Comparison of ENCODE assay signal across 7 cellular contexts in the genomic region with DNA sequence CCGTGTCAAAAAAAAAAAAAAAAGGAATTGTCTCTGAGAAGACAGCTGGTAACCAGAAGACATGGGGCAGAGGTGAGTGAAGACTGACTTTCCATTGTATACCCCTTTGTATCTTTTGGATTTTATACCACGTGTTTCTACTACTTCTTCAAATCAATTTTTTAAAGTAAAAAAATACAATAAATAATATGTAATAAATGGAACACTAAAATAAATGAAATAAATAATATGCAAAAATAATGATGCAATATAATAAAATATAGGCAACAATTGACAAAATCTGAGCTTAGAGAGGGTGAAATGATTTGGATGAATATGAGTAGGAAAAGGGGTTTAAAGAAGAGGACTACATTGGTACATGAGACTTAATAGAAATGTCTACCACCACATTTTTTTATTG.
"Had no signal": no experiment of that assay in that cellular context is flagged by ENCODE, and none has a peak within 500 bp of the region (broad histone marks: within the 10 kb centered on the region; RNA-seq: fewer than 3 reads in every experiment).

No MANE protein-coding gene starts in this region.

- H3K4me3 Mint-ChIP-seq: IgD-negative memory B cell had no signal

- ATAC-seq: HepG2, K562 had no signal

- DNase-seq: IMR-90, KBM-7, KG1 had no signal

- H3K27me3 Mint-ChIP-seq: IgD-negative memory B cell had no signal

- H3K27ac Mint-ChIP-seq: IgD-negative memory B cell had no signal

- H3K4me1 Mint-ChIP-seq: IgD-negative memory B cell had no signal

- FAIRE-seq: HepG2, HTR-8/SVneo, K562 had no signal
